ENCODE assay signal across 21 cellular contexts in genomic region chr3:32373844-32374243, GRCh38. TPM values are rescaled to one million over a fixed set of nuclear protein-coding genes. Genes with fewer than 3 reads are reported as not detected.
DNase-seq lines count a peak whose midpoint lies in the region; ATAC-seq and TF ChIP-seq lines count a peak whose summit lies in the region.
"Had no signal": no experiment of that assay in that cellular context is flagged by ENCODE, and none has a peak within 500 bp of the region (broad histone marks: within the 10 kb centered on the region; RNA-seq: fewer than 3 reads in every experiment).

No MANE protein-coding gene starts in this region.

- no peak overlapping the region for H2BK15ac ChIP-seq in IMR-90 (ENCODE audit: low read depth, low read length)

- no peaks in the 10 kb centered on the region for H3K9me3 Mint-ChIP-seq in stimulated activated naive CD8-positive, alpha-beta T cell treated with anti-CD3 and anti-CD28 coated beads, Interleukin-15, amount 100 ng/mL, for 72 hours
- H3K9me3 Mint-ChIP-seq in WTC11, result no peaks in the 10 kb centered on the region
- no peaks in the 10 kb centered on the region for H3K9me3 Mint-ChIP-seq in stimulated activated naive B cell treated with anti-CD40 and anti-IgM and Interleukin-4, amounts not matched to agents 10 μg/mL and 1 μg/mL and 100 μg/mL, for 72 hours
- no peaks in the 10 kb centered on the region for H3K9me3 Mint-ChIP-seq in immature natural killer cell

- H3K27me3 ChIP-seq in IMR-90 (ENCODE audit: control insufficient read depth, insufficient read depth, low read length), result peaks cover 3% of the 10 kb centered on the region
- H3K27me3 ChIP-seq: MG63 had no signal

- H3K9me1 ChIP-seq in IMR-90 (ENCODE audit: insufficient read depth, low read length), result no peaks in the 10 kb centered on the region

- no peak for ATAC-seq in stimulated activated naive CD8-positive, alpha-beta T cell treated with anti-CD3 and anti-CD28 coated beads, Interleukin-15, amount 100 ng/mL, for 72 hours
- no peak for ATAC-seq in stimulated activated naive CD8-positive, alpha-beta T cell treated with anti-CD3 and anti-CD28 coated beads, Interleukin-15, Interleukin-2, amounts not matched to agents 100 U/mL and 50 U/mL, for 24 hours
- no peak for ATAC-seq in IMR-90 (ENCODE audit: low read depth)
- peak; percentile 52 for ATAC-seq in WTC11
- no peak for ATAC-seq in stimulated activated naive B cell treated with anti-CD40 and anti-IgM and Interleukin-4, amounts not matched to agents 10 μg/mL and 1 μg/mL and 100 μg/mL, for 72 hours (replicated peaks)
- no peak for ATAC-seq in GM21515 (IDR thresholded peaks at IDR 0.05; ENCODE audit: unreplicated experiment)
- no peak for ATAC-seq in GM19328 (IDR thresholded peaks at IDR 0.05; ENCODE audit: unreplicated experiment)
- ATAC-seq: SK-N-SH treated with all-trans-retinoic acid at 6 μM for 48 hours had no signal

- H3K79me1 ChIP-seq in IMR-90 (ENCODE audit: low read depth in 1 of 2, low read length in 2 of 2), result no peaks in the 10 kb centered on the region

- H3K4me1 Mint-ChIP-seq in stimulated activated naive CD8-positive, alpha-beta T cell treated with anti-CD3 and anti-CD28 coated beads, Interleukin-15, amount 100 ng/mL, for 72 hours, result peaks cover 37% of the 10 kb centered on the region
- H3K4me1 Mint-ChIP-seq in WTC11, result peaks cover 3% of the 10 kb centered on the region
- H3K4me1 Mint-ChIP-seq in stimulated activated naive B cell treated with anti-CD40 and anti-IgM and Interleukin-4, amounts not matched to agents 10 μg/mL and 1 μg/mL and 100 μg/mL, for 72 hours, result peaks cover 11 to 19% of the 10 kb centered on the region in 2 donors
- peaks cover 5 to 7% of the 10 kb centered on the region in 2 donors for H3K4me1 Mint-ChIP-seq in immature natural killer cell

- H3K4me3 ChIP-seq in IMR-90 (ENCODE audit: insufficient read depth, low read depth, low read length), result no peak overlapping the region
- H3K4me3 ChIP-seq: GM23248, MG63 had no signal

- POLR2A ChIA-PET in IMR-90 (lab: Charles Lee; ENCODE audit: unreplicated experiment), result no interaction called here
- POLR2A ChIA-PET in WTC11 (lab: Charles Lee), result interaction anchor here (0.7 kb wide), 1 partner anchor 670 kb away, joined by 3 read pairs; no protein-coding TSS in a partner anchor

- H2AK5ac ChIP-seq in IMR-90 (ENCODE audit: low read depth, low read length), result no peak overlapping the region

- H4K20me1 ChIP-seq in IMR-90 (ENCODE audit: insufficient read depth, low read length), result no peaks in the 10 kb centered on the region

- no peaks in the 10 kb centered on the region for H3K27me3 Mint-ChIP-seq in stimulated activated naive CD8-positive, alpha-beta T cell treated with anti-CD3 and anti-CD28 coated beads, Interleukin-15, amount 100 ng/mL, for 72 hours
- H3K27me3 Mint-ChIP-seq in WTC11 (ENCODE audit: low read depth), result no peaks in the 10 kb centered on the region
- H3K27me3 Mint-ChIP-seq in stimulated activated naive B cell treated with anti-CD40 and anti-IgM and Interleukin-4, amounts not matched to agents 10 μg/mL and 1 μg/mL and 100 μg/mL, for 72 hours, result no peaks in the 10 kb centered on the region
- peaks cover 1 to 5% (median 3%) of the 10 kb centered on the region in 3 donors for H3K27me3 Mint-ChIP-seq in immature natural killer cell (ENCODE audit: low read depth in 3 of 3)

- H2BK5ac ChIP-seq in IMR-90 (ENCODE audit: low read depth, low read length, poor library complexity, severe bottlenecking), result no peak overlapping the region

- no peak overlapping the region for H2AK9ac ChIP-seq in IMR-90 (replicated peaks; ENCODE audit: low read depth, low read length, poor library complexity)

- dilution Hi-C loops in IMR-90 (cut with HindIII; ENCODE audit: low sequenced_read_pairs, unreplicated experiment), result no loop called here

- no peak overlapping the region for H2BK20ac ChIP-seq in IMR-90 (ENCODE audit: low read depth, low read length)

- no peak overlapping the region for H3K14ac ChIP-seq in IMR-90 (replicated peaks; ENCODE audit: low read depth, low read length)

- no peaks in the 10 kb centered on the region for H3K36me3 ChIP-seq in IMR-90 (ENCODE audit: control insufficient read depth, insufficient read depth, low read length)
- H3K36me3 ChIP-seq: MG63 had no signal

- no TSS peak for BruUV-seq in IMR-90 (replicated peaks; lab: Mats Ljungman, UMichigan)

- H3K9me3 ChIP-seq in IMR-90 (ENCODE audit: control insufficient read depth, insufficient read depth, low read length), result no peaks in the 10 kb centered on the region
- H3K9me3 ChIP-seq: Caco-2, MG63 had no signal

- H3K4me1 ChIP-seq in IMR-90 (ENCODE audit: control insufficient read depth, insufficient read depth, low read length), result no peaks in the 10 kb centered on the region; the same call in 1 of the 2 replicates
- H3K4me1 ChIP-seq: Caco-2 had no signal

- TF ChIP-seq POLR2A in IMR-90 (IDR thresholded peaks at IDR 0.05; ENCODE audit: low read depth, low read length), result no peak

- WGBS in IMR-90 (ENCODE audit: extremely low coverage in 2 of 2, insufficient read length in 1 of 2), 2 experiments, result no CpG with 5 or more reads among the region's 5 CpGs

- in situ Hi-C loops in IMR-90 (cut with MboI; ENCODE audit: low sequenced_read_pairs), result no loop called here

- H4K91ac ChIP-seq in IMR-90 (ENCODE audit: insufficient read depth, low read depth, low read length), result no peak overlapping the region

- H3K18ac ChIP-seq in IMR-90 (ENCODE audit: low read depth, low read length), result no peak overlapping the region

- no peak overlapping the region for H3K23ac ChIP-seq in IMR-90 (ENCODE audit: low read depth, low read length)

- CTCF ChIA-PET in IMR-90 (lab: Yijun Ruan, JAX) (interaction anchor here (2.0 kb wide), 1 partner anchor 94 kb away, joined by 13 read pairs; no protein-coding TSS in a partner anchor), WTC11 (lab: Charles Lee) (interaction anchor here (1.1 to 7.6 kb wide), 14 partner anchors 9 to 96 kb away, joined by 3 to 117 read pairs (median 9); partner anchors contain the start of gene CMTM7)

- H3K27ac Mint-ChIP-seq in stimulated activated naive CD8-positive, alpha-beta T cell treated with anti-CD3 and anti-CD28 coated beads, Interleukin-15, amount 100 ng/mL, for 72 hours, result peak overlapping the region; percentile 16 to 81
- no peak overlapping the region for H3K27ac Mint-ChIP-seq in WTC11
- H3K27ac Mint-ChIP-seq in stimulated activated naive B cell treated with anti-CD40 and anti-IgM and Interleukin-4, amounts not matched to agents 10 μg/mL and 1 μg/mL and 100 μg/mL, for 72 hours, result peak overlapping the region; percentile 14
- no peak overlapping the region for H3K27ac Mint-ChIP-seq in immature natural killer cell

- TF ChIP-seq CTCF in IMR-90 (conservative IDR thresholded peaks at IDR 0.05; ENCODE audit: low read depth, low read length) (no peak), WTC11 (IDR thresholded peaks at IDR 0.05) (no peak)

- no peak for TF ChIP-seq RAD21 in IMR-90 (IDR thresholded peaks at IDR 0.05; ENCODE audit: low read length)

- H3K4me2 ChIP-seq in IMR-90 (ENCODE audit: low read depth, low read length), result no peak overlapping the region

- H3K56ac ChIP-seq in IMR-90 (ENCODE audit: extremely low read depth, insufficient read depth, low read length), result no peak overlapping the region

- no peak overlapping the region for H3K9ac ChIP-seq in IMR-90 (ENCODE audit: low read depth, low read length)
- H3K9ac ChIP-seq: GM23248 had no signal

- H3K27ac ChIP-seq in IMR-90 (ENCODE audit: insufficient read depth, low read length), result no peak overlapping the region
- H3K27ac ChIP-seq: GM23248, HL-60 had no signal

- no peak overlapping the region for H3K4ac ChIP-seq in IMR-90 (ENCODE audit: low read depth, low read length)

- H2AFZ ChIP-seq in IMR-90 (replicated peaks; ENCODE audit: low read length, poor library complexity), result no peak overlapping the region
- H2AFZ ChIP-seq: GM23248 had no signal

- intact Hi-C loops in IMR-90 (cut with micrococcal nuclease), result no loop called here

- H2BK120ac ChIP-seq in IMR-90 (ENCODE audit: low read depth, low read length), result no peak overlapping the region

- no peak overlapping the region for H4K5ac ChIP-seq in IMR-90 (ENCODE audit: low read depth, low read length)

- H4K8ac ChIP-seq in IMR-90 (ENCODE audit: low read depth in 2 of 2, low read length in 2 of 2), result no peak overlapping the region

- H3K4me3 Mint-ChIP-seq in stimulated activated naive CD8-positive, alpha-beta T cell treated with anti-CD3 and anti-CD28 coated beads, Interleukin-15, amount 100 ng/mL, for 72 hours, result no peak overlapping the region
- no peak overlapping the region for H3K4me3 Mint-ChIP-seq in WTC11
- H3K4me3 Mint-ChIP-seq in stimulated activated naive B cell treated with anti-CD40 and anti-IgM and Interleukin-4, amounts not matched to agents 10 μg/mL and 1 μg/mL and 100 μg/mL, for 72 hours, result no peak overlapping the region
- no peak overlapping the region for H3K4me3 Mint-ChIP-seq in immature natural killer cell

- H3K36me3 Mint-ChIP-seq in WTC11, result no peaks in the 10 kb centered on the region
- H3K36me3 Mint-ChIP-seq in stimulated activated naive B cell treated with anti-CD40 and anti-IgM and Interleukin-4, amounts not matched to agents 10 μg/mL and 1 μg/mL and 100 μg/mL, for 72 hours, result no peaks in the 10 kb centered on the region
- H3K36me3 Mint-ChIP-seq in immature natural killer cell, result peaks cover 0 to 4% (median 0%) of the 10 kb centered on the region in 3 donors

- DNase-seq in stimulated activated naive CD8-positive, alpha-beta T cell treated with anti-CD3 and anti-CD28 coated beads, Interleukin-15, amount 100 ng/mL, for 72 hours, result no peak
- DNase-seq in stimulated activated naive CD8-positive, alpha-beta T cell treated with anti-CD3 and anti-CD28 coated beads, Interleukin-15, Interleukin-2, amounts not matched to agents 100 U/mL and 50 U/mL, for 24 hours, result no peak
- DNase-seq in IMR-90 (no peak), WTC11 (ENCODE audit: low spot score) (no peak), immature natural killer cell (no peak)
- no peak for DNase-seq in stimulated activated naive B cell treated with anti-CD40 and anti-IgM and Interleukin-4, amounts not matched to agents 10 μg/mL and 1 μg/mL and 100 μg/mL, for 72 hours
- DNase-seq: Caco-2; DMS153; GDM1; GM23248; Kasumi-1; MG63; NCI-H1436 treated with DMSO at 0.1 percent for 48 hours; NCI-H2029 treated with DMSO at 0.1 percent for 48 hours; NCI-H446 treated with DMSO at 0.1 percent for 48 hours; NK-92 treated with Interleukin-12 subunit alpha and Interleukin-12 subunit beta, amount 100 ng/mL, for 24 hours; T-helper 1 cell had no signal

TF ChIP-seq in IMR-90, 13 proteins besides CTCF, POLR2A, EP300 and RAD21 (continues in another document):
- TF ChIP-seq CHD1 (IDR thresholded peaks at IDR 0.05; ENCODE audit: low read depth, low read length), result no peak
- no peak for TF ChIP-seq SMC3 (IDR thresholded peaks at IDR 0.05; ENCODE audit: low read depth, low read length)

RNA-seq across cellular contexts. Expression of gene CMTM7, which starts 17.8 kb away (rescaled TPM):
- total RNA-seq in IMR-90 (2012; rRNA removed) (3.4 and 3.9 TPM in 2 replicates), WTC11 (2021) (19.9 to 24.0 TPM (median 23.4 TPM) in 3 replicates)
- polyA plus RNA-seq in IMR-90 (2012; rRNA removed) (31.4 and 33.7 TPM in 2 replicates), immature natural killer cell (10 to 100 TPM; 16.8 to 29.8 (median 28.2) TPM)
- 30.2 and 33.4 TPM in 2 replicates for polyA plus RNA-seq in IMR-90 (2012; cell fraction: cytosol; rRNA removed)
- polyA plus RNA-seq in IMR-90 (2012; cell fraction: nucleus; rRNA removed; ENCODE audit: low replicate concordance), result 16.1 and 21.9 TPM in 2 replicates

Comparison
In these comparisons a context has a peak if more than half of its experiments do, and no peak if none do; other contexts are left out.
1. H3K27ac Mint-ChIP-seq: peak in stimulated activated naive CD8-positive, alpha-beta T cell treated with anti-CD3 and anti-CD28 coated beads, Interleukin-15, amount 100 ng/mL, for 72 hours (2 of 2) and stimulated activated naive B cell treated with anti-CD40 and anti-IgM and Interleukin-4, amounts not matched to agents 10 μg/mL and 1 μg/mL and 100 μg/mL, for 72 hours (single experiment); none in WTC11 (single experiment) and immature natural killer cell (0 of 6).